9 cellular contexts compared by ENCODE assay signal in the genomic region with DNA sequence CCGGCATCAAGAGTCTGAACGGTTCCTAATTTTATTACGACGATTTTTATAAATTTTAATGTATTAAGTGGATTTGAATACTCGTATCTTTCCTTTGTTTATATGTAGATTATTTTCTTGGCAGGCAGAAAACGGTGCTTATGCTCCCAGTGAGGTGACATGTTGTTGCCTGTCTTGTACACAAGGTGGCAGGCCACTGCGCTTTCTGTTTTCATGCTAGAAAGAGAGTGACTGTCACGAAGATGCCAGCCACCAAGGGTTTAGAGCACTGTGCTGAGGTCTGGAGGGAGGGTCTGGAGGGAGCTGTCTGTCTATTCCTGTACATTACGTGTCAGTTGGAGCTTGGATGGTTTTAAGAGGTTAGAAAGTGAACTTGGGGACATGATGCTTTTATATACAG.
DNase-seq lines count a peak whose midpoint lies in the region; ATAC-seq lines count a peak whose summit lies in the region.
"Had no signal": no experiment of that assay in that cellular context is flagged by ENCODE, and none has a peak within 500 bp of the region (broad histone marks: within the 10 kb centered on the region; RNA-seq: fewer than 3 reads in every experiment).

No MANE protein-coding gene starts in this region.

- H3K9me3 ChIP-seq in BLaER1, result no peaks in the 10 kb centered on the region
- H3K9me3 ChIP-seq in adipocyte (ENCODE audit: control insufficient read depth, low read length), result no peaks in the 10 kb centered on the region

- H3K4me1 ChIP-seq in BLaER1 (peaks cover 18% of the 10 kb centered on the region; the same call in 1 of the 2 replicates), adipocyte (ENCODE audit: control insufficient read depth, insufficient read depth, low read length) (no peaks in the 10 kb centered on the region)

- H3K27ac ChIP-seq in BLaER1, result no peak overlapping the region

- no peaks in the 10 kb centered on the region for H3K9me3 Mint-ChIP-seq in stimulated activated effector memory CD8-positive, alpha-beta T cell treated with anti-CD3 and anti-CD28 coated beads, Interleukin-12 subunit alpha, Interleukin-12 subunit beta, amount 100 ng/mL, for 72 hours
- H3K9me3 Mint-ChIP-seq: natural killer cell treated with Interleukin-12 subunit alpha and Interleukin-12 subunit beta and Interleukin-15 and Interleukin-18, amount 100 ng/mL, for 72 hours had no signal

- no peaks in the 10 kb centered on the region for H4K20me1 ChIP-seq in BLaER1

- no peak overlapping the region for H3K4me3 Mint-ChIP-seq in stimulated activated effector memory CD8-positive, alpha-beta T cell treated with anti-CD3 and anti-CD28 coated beads, Interleukin-12 subunit alpha, Interleukin-12 subunit beta, amount 100 ng/mL, for 72 hours
- H3K4me3 Mint-ChIP-seq: natural killer cell treated with Interleukin-12 subunit alpha and Interleukin-12 subunit beta and Interleukin-15 and Interleukin-18, amount 100 ng/mL, for 72 hours had no signal

- DNase-seq in RPMI8226 (peak; percentile 59), adipocyte (ENCODE audit: low read depth) (peak; percentile 52), left colon (peak in 1 of 2 donors; percentile 32), NCI-H1694 (lab: John Stamatoyannopoulos, UW) (no peak)
- DNase-seq in stimulated activated effector memory CD8-positive, alpha-beta T cell treated with anti-CD3 and anti-CD28 coated beads, Interleukin-12 subunit alpha, Interleukin-12 subunit beta, amount 100 ng/mL, for 72 hours (ENCODE audit: low spot score in 2 of 2), result peak in 1 of 2 donors; percentile 50

- ATAC-seq in GM18861 (IDR thresholded peaks at IDR 0.05; ENCODE audit: unreplicated experiment) (peak; percentile 98), HG03280 (IDR thresholded peaks at IDR 0.05; ENCODE audit: unreplicated experiment) (peak; percentile 76), left colon (peak; percentile 64)
- ATAC-seq in stimulated activated effector memory CD8-positive, alpha-beta T cell treated with anti-CD3 and anti-CD28 coated beads, Interleukin-12 subunit alpha, Interleukin-12 subunit beta, amount 100 ng/mL, for 72 hours, result peak; percentile 63

- H3K4me3 ChIP-seq in BLaER1, result no peak overlapping the region
- H3K4me3 ChIP-seq in adipocyte (ENCODE audit: low read length), result no peak overlapping the region

- H3K36me3 Mint-ChIP-seq in stimulated activated effector memory CD8-positive, alpha-beta T cell treated with anti-CD3 and anti-CD28 coated beads, Interleukin-12 subunit alpha, Interleukin-12 subunit beta, amount 100 ng/mL, for 72 hours, result no peaks in the 10 kb centered on the region
- H3K36me3 Mint-ChIP-seq: natural killer cell treated with Interleukin-12 subunit alpha and Interleukin-12 subunit beta and Interleukin-15 and Interleukin-18, amount 100 ng/mL, for 72 hours had no signal

- H3K36me3 ChIP-seq in BLaER1 (no peaks in the 10 kb centered on the region), adipocyte (ENCODE audit: control insufficient read depth, insufficient read depth, low read length, severe bottlenecking) (no peaks in the 10 kb centered on the region)

- no peak overlapping the region for H3K27ac Mint-ChIP-seq in stimulated activated effector memory CD8-positive, alpha-beta T cell treated with anti-CD3 and anti-CD28 coated beads, Interleukin-12 subunit alpha, Interleukin-12 subunit beta, amount 100 ng/mL, for 72 hours
- H3K27ac Mint-ChIP-seq: natural killer cell treated with Interleukin-12 subunit alpha and Interleukin-12 subunit beta and Interleukin-15 and Interleukin-18, amount 100 ng/mL, for 72 hours had no signal

- intact Hi-C loops in left colon (cut with DNase I, micrococcal nuclease), result no loop called here

- peaks cover 6% of the 10 kb centered on the region for H3K4me1 Mint-ChIP-seq in stimulated activated effector memory CD8-positive, alpha-beta T cell treated with anti-CD3 and anti-CD28 coated beads, Interleukin-12 subunit alpha, Interleukin-12 subunit beta, amount 100 ng/mL, for 72 hours

- H3K27me3 ChIP-seq in BLaER1 (no peaks in the 10 kb centered on the region), adipocyte (replicated peaks; ENCODE audit: control insufficient read depth, insufficient read depth, low read length) (peaks cover 26% of the 10 kb centered on the region)

- H3K4me2 ChIP-seq in BLaER1, result peak overlapping the region; percentile 39

- no peak overlapping the region for H3K9ac ChIP-seq in BLaER1
- H3K9ac ChIP-seq in adipocyte (ENCODE audit: low read length), result no peak overlapping the region
